ENCODE assay signal across 8 cellular contexts in genomic region chr9:127938298-127938690, GRCh38. TPM values are rescaled to one million over a fixed set of nuclear protein-coding genes. Genes with fewer than 3 reads are reported as not detected.
DNase-seq lines count a peak whose midpoint lies in the region; ATAC-seq and TF ChIP-seq lines count a peak whose summit lies in the region.

No MANE protein-coding gene starts in this region.

- H3K9ac ChIP-seq in BLaER1 (no peak overlapping the region), SK-N-MC (ENCODE audit: insufficient read length) (no peak overlapping the region), fibroblast of lung (ENCODE audit: insufficient read depth, low read length) (no peak overlapping the region)

- peak overlapping the region; percentile 89; the same call in 1 of the 2 replicates for H3K4me3 ChIP-seq in BLaER1
- no peak overlapping the region for H3K4me3 ChIP-seq in SK-N-MC
- peak overlapping the region in 2 of 4 experiments; percentile 68 to 93 for H3K4me3 ChIP-seq in fibroblast of lung (replicated peaks in 1 of 4; ENCODE audit: control extremely low read depth in 1 of 4, insufficient read depth in 1 of 4, low read depth in 3 of 4, low read length in 4 of 4)

- H3K4me2 ChIP-seq in BLaER1 (peak overlapping the region; percentile 95), fibroblast of lung (ENCODE audit: extremely low read depth, insufficient read depth, low read length) (no peak overlapping the region)

- H2AFZ ChIP-seq in fibroblast of lung (ENCODE audit: low read length): peak overlapping the region; percentile 18

- peaks cover 37% of the 10 kb centered on the region for H4K20me1 ChIP-seq in BLaER1
- H4K20me1 ChIP-seq in fibroblast of lung (ENCODE audit: control insufficient read depth, extremely low read depth, insufficient read depth, low read length): no peaks in the 10 kb centered on the region

- H3K4me1 ChIP-seq in BLaER1: peaks cover 42% of the 10 kb centered on the region
- H3K4me1 ChIP-seq in fibroblast of lung (ENCODE audit: control insufficient read depth, extremely low read depth, insufficient read depth, low read length): peaks cover 11% of the 10 kb centered on the region

- H3K9me3 Mint-ChIP-seq in nephron progenitor cell: no peaks in the 10 kb centered on the region

- H3K36me3 ChIP-seq in BLaER1: peaks cover 32% of the 10 kb centered on the region
- peaks cover 8% of the 10 kb centered on the region; the same call in 1 of the 2 replicates for H3K36me3 ChIP-seq in SK-N-MC (ENCODE audit: insufficient read depth, low read length)
- H3K36me3 ChIP-seq in fibroblast of lung (ENCODE audit: control insufficient read depth, insufficient read depth, low read length): peaks cover 5% of the 10 kb centered on the region

- H3K27ac ChIP-seq in BLaER1 (no peak overlapping the region), SK-N-MC (peak overlapping the region; percentile 42; the same call in 1 of the 2 replicates), fibroblast of lung (ENCODE audit: insufficient read depth, low read length) (no peak overlapping the region)

- H3K4me3 Mint-ChIP-seq in nephron progenitor cell: peak overlapping the region; percentile 67

- peaks cover 48% of the 10 kb centered on the region for H3K4me1 Mint-ChIP-seq in nephron progenitor cell

- no peaks in the 10 kb centered on the region for H3K27me3 Mint-ChIP-seq in nephron progenitor cell (ENCODE audit: low read depth, poor library complexity)

- DNase-seq in SK-N-MC (ENCODE audit: low read depth, low spot score) (no peak), fibroblast of lung (ENCODE audit: low read depth in 2 of 2) (no peak), nephron progenitor cell (no peak), NCI-H2227 treated with DMSO at 0.1 percent for 48 hours (lab: John Stamatoyannopoulos, UW) (no peak)
- no peak for DNase-seq in stimulated activated CD4-positive, alpha-beta T cell treated with anti-CD3 and anti-CD28 coated beads, Interleukin-2, amount 100 ng/mL, for 48 hours
- no peak for DNase-seq in stimulated activated CD4-positive, alpha-beta T cell treated with anti-CD3 and anti-CD28 coated beads, Interleukin-4, amount 100 ng/mL, for 1 hour

- H3K27ac Mint-ChIP-seq in nephron progenitor cell: peak overlapping the region; percentile 57

- no peak for TF ChIP-seq CTCF in fibroblast of lung (conservative IDR thresholded peaks at IDR 0.05 in 1 of 2, IDR thresholded peaks at IDR 0.05 in 1 of 2; ENCODE audit: low read depth in 1 of 2, low read length in 2 of 2)
- TF ChIP-seq CTCF in nephron progenitor cell (IDR thresholded peaks at IDR 0.05): no peak

- H3K79me2 ChIP-seq in fibroblast of lung (ENCODE audit: control insufficient read depth, insufficient read depth, low read length): peaks cover 30% of the 10 kb centered on the region

- H3K9me3 ChIP-seq in BLaER1 (no peaks in the 10 kb centered on the region), SK-N-MC (ENCODE audit: low read depth, low read length) (no peaks in the 10 kb centered on the region), fibroblast of lung (ENCODE audit: control insufficient read depth, insufficient read depth, low read depth, low read length) (no peaks in the 10 kb centered on the region)

- no peak for ATAC-seq in HG02884 (IDR thresholded peaks at IDR 0.05; ENCODE audit: unreplicated experiment)

- H3K36me3 Mint-ChIP-seq in nephron progenitor cell (ENCODE audit: low read depth): peaks cover 10% of the 10 kb centered on the region

- no peaks in the 10 kb centered on the region for H3K27me3 ChIP-seq in BLaER1
- H3K27me3 ChIP-seq in fibroblast of lung (ENCODE audit: control insufficient read depth, insufficient read depth, low read length): no peaks in the 10 kb centered on the region

RNA-seq across cellular contexts. Expression of gene DPM2, which starts 0.6 kb away (rescaled TPM):
- 8.5 and 11.7 TPM in 2 replicates for total RNA-seq in fibroblast of lung
- 24.1 and 36.2 TPM in 2 replicates for polyA plus RNA-seq in fibroblast of lung
- 33.2 and 44.8 TPM in 2 replicates for polyA plus RNA-seq in fibroblast of lung (2012)
- 67.0 and 102 TPM in 2 replicates for polyA minus RNA-seq in fibroblast of lung (ENCODE audit: low replicate concordance)

RNA-seq across cellular contexts. Expression of gene PIP5KL1, which starts 7.7 kb away (rescaled TPM):
- total RNA-seq in fibroblast of lung: 0.77 and 2.5 TPM in 2 replicates
- polyA plus RNA-seq in fibroblast of lung: 0.84 and 1.9 TPM in 2 replicates
- polyA plus RNA-seq in fibroblast of lung (2012): 2.0 and 3.6 TPM in 2 replicates
- polyA minus RNA-seq in fibroblast of lung (ENCODE audit: low replicate concordance): 2.9 TPM in 1 of 2 replicates, not detected in the other

RNA-seq across cellular contexts. Expression of gene ST6GALNAC4, which starts 21.5 kb away (rescaled TPM):
- total RNA-seq in fibroblast of lung: 28.1 and 32.6 TPM in 2 replicates
- 16.4 and 18.4 TPM in 2 replicates for polyA plus RNA-seq in fibroblast of lung
- polyA plus RNA-seq in fibroblast of lung (2012): 24.3 and 33.4 TPM in 2 replicates
- 33.5 and 37.8 TPM in 2 replicates for polyA minus RNA-seq in fibroblast of lung (ENCODE audit: low replicate concordance)

RNA-seq across cellular contexts. Expression of gene ST6GALNAC6, which starts 38.9 kb away (rescaled TPM):
- 60.9 and 69.5 TPM in 2 replicates for total RNA-seq in fibroblast of lung
- 53.3 and 56.0 TPM in 2 replicates for polyA plus RNA-seq in fibroblast of lung
- 74.8 and 76.3 TPM in 2 replicates for polyA plus RNA-seq in fibroblast of lung (2012)
- 129 and 139 TPM in 2 replicates for polyA minus RNA-seq in fibroblast of lung (ENCODE audit: low replicate concordance)

RNA-seq across cellular contexts. Expression of gene EEIG1, which starts 42.5 kb away (rescaled TPM):
- total RNA-seq in fibroblast of lung: 7.2 and 13.2 TPM in 2 replicates
- 12.8 and 21.4 TPM in 2 replicates for polyA plus RNA-seq in fibroblast of lung
- 18.2 and 20.9 TPM in 2 replicates for polyA plus RNA-seq in fibroblast of lung (2012)
- 14.9 and 16.2 TPM in 2 replicates for polyA minus RNA-seq in fibroblast of lung (ENCODE audit: low replicate concordance)
